In genomic region chr5:68171101-68171558, GRCh38 we compare ENCODE assay signal across 12 cellular contexts. TPM values are rescaled to one million over a fixed set of nuclear protein-coding genes. Genes with fewer than 3 reads are reported as not detected.
DNase-seq lines count a peak whose midpoint lies in the region; ATAC-seq and TF ChIP-seq lines count a peak whose summit lies in the region.
"Had no signal": no experiment of that assay in that cellular context is flagged by ENCODE, and none has a peak within 500 bp of the region (broad histone marks: within the 10 kb centered on the region; RNA-seq: fewer than 3 reads in every experiment).

No MANE protein-coding gene starts in this region.

- H3K9me3 ChIP-seq in breast epithelium = no peaks in the 10 kb centered on the region

- ATAC-seq in GM21737 (IDR thresholded peaks at IDR 0.05; ENCODE audit: unreplicated experiment) (no peak), GM21360 (IDR thresholded peaks at IDR 0.05; ENCODE audit: unreplicated experiment) (no peak), HG02852 (IDR thresholded peaks at IDR 0.05; ENCODE audit: unreplicated experiment) (no peak)

- intact Hi-C loops in breast epithelium (cut with DNase I; ENCODE audit: low total_unique reads) = no loop called here

- no peaks in the 10 kb centered on the region for H3K4me1 ChIP-seq in breast epithelium

- H3K27me3 ChIP-seq in breast epithelium = no peaks in the 10 kb centered on the region

- no peak for TF ChIP-seq POLR2A in breast epithelium (IDR thresholded peaks at IDR 0.05)

- DNase-seq in AG09309 (ENCODE audit: low read depth) (no peak), breast epithelium (ENCODE audit: low spot score in 2 of 2) (peak in 1 of 2 donors; percentile 73), hippocampal formation (lab: John Stamatoyannopoulos, UW) (peak; percentile 70 to 85), pons (ENCODE audit: low spot score) (peak; percentile 88)
- DNase-seq in stimulated activated CD4-positive, alpha-beta T cell treated with anti-CD3 and anti-CD28 coated beads, Interleukin-2, amount 100 ng/mL, for 24 hours = no peak
- DNase-seq: NCI-H524 treated with DMSO at 0.1 percent for 48 hours; stimulated activated naive CD4-positive, alpha-beta T cell treated with Interleukin-2 at 50 U/mL for 16 hours had no signal

- peak overlapping the region; percentile 22 for H3K4me3 ChIP-seq in AG09309 (ENCODE audit: control insufficient read depth, low read depth, low read length)
- no peak overlapping the region for H3K4me3 ChIP-seq in breast epithelium
- H3K4me3 ChIP-seq: smooth muscle cell had no signal

- peak overlapping the region; percentile 55 to 68 for H3K27ac ChIP-seq in breast epithelium
- H3K27ac ChIP-seq: epithelial cell of prostate had no signal

- TF ChIP-seq CTCF in AG09309 (IDR thresholded peaks at IDR 0.05; ENCODE audit: control insufficient read depth, insufficient read depth, low read depth, low read length, missing control alignments) (no peak), breast epithelium (IDR thresholded peaks at IDR 0.05) (no peak)

- H3K36me3 ChIP-seq in breast epithelium = no peaks in the 10 kb centered on the region

RNA-seq across cellular contexts. Expression of gene PIK3R1, which starts 44.4 kb away (rescaled TPM):
- total RNA-seq in breast epithelium = 100 to 1,000 TPM; 193 to 429 (median 275) TPM

Comparison
In these comparisons a context has a peak if more than half of its experiments do, and no peak if none do; other contexts are left out.
1. DNase-seq: peak in hippocampal formation (2 of 2) and pons (single experiment); none in AG09309 (single experiment) and stimulated activated CD4-positive, alpha-beta T cell treated with anti-CD3 and anti-CD28 coated beads, Interleukin-2, amount 100 ng/mL, for 24 hours (0 of 2).